10 cellular contexts compared by ENCODE assay signal in genomic region chr13:53110614-53111013, GRCh38.
"Had no signal": no experiment of that assay in that cellular context is flagged by ENCODE, and none has a peak within 500 bp of the region (broad histone marks: within the 10 kb centered on the region; RNA-seq: fewer than 3 reads in every experiment).

No MANE protein-coding gene starts in this region.

- H3K27ac Mint-ChIP-seq: HFFc6 had no signal

- H3K27ac ChIP-seq: GM23248, HL-60 had no signal

- H2AFZ ChIP-seq: GM23248 had no signal

- H3K4me1 ChIP-seq: HAP-1 had no signal

- H3K4me3 Mint-ChIP-seq: HFFc6 had no signal

- H3K36me3 ChIP-seq: HAP-1 had no signal

- ATAC-seq: HCT116, K562 had no signal

- H3K9ac ChIP-seq: GM23248 had no signal

- DNase-seq: GM23248, GOT3, H7, HFFc6, IMR-90, KG1 had no signal

- H3K9me3 ChIP-seq: HAP-1 had no signal

- H3K4me3 ChIP-seq: GM23248, HAP-1, K562 had no signal
